Comparison of ENCODE assay signal across 8 cellular contexts in the genomic region with DNA sequence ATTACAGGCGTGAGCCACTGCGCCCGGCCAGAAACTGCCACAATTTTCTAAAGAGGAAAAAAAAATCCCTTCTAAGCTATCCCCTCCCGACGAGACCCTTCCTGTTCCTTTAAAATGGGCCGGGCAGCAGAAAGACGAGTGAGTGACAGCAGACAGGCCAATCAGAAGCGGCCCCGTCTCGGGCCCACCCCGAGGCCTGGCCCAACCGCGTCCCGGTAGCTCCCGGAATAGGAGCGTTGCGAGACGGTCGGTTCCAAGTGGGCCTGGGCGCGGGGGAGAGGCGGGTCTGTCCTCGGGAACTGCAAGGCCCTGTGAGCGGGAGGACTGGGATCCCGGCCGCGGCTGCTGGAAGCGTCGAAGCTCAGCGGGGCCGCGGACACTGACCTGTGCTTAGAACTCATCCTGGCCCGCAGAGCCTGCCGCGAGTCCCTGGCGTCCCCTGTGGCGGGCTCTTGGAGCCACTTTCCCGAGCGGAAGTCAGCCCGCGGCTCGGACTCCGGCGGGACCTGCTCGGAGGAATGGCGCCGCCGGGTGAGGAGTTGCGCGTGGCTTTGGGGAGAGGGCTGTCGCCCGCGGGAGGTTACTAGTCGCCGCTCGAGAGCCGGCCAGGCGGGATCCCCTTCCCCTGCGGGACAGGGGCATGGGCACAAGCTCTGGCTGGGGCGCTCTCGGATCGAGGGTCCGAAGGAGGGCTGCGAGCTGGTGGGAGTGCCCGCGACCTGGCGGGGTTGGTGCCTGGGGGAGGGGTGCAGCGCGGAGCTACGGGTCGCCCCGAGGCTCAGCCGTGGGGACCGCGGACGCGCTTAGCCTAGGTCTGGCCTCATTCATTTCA. TPM values are rescaled to one million over a fixed set of nuclear protein-coding genes. Genes with fewer than 3 reads are reported as not detected.
A peak's percentile ranks its signal among the peaks of the same experiment; 100 is the strongest.
DNase-seq lines count a peak whose midpoint lies in the region; ATAC-seq and TF ChIP-seq lines count a peak whose summit lies in the region.

TSS of gene MROH8 (minus strand) at position 710 of the 832 bp plus-strand sequence.
TSS of gene RPN2 (plus strand) at position 492 of the 832 bp plus-strand sequence. CDS start at position 519, 27 bp downstream.

- DNase-seq in NCI-H69 (lab: John Stamatoyannopoulos, UW) (peak; percentile 96), dedifferentiated amniotic fluid mesenchymal stem cell (ENCODE audit: extremely low spot score) (peak; percentile 97), left lobe of liver (ENCODE audit: low spot score) (peak; percentile 99)
- DNase-seq in activated CD4-positive, alpha-beta T cell treated with anti-CD3 and anti-CD28 coated beads, Interleukin-2, amount 50 U/mL, for 1 hour = peak; percentile 91
- DNase-seq in stimulated activated CD4-positive, alpha-beta T cell treated with anti-CD3 and anti-CD28 coated beads, Interleukin-2, amount 100 ng/mL, for 24 hours = peak; percentile 95 to 96

- TF ChIP-seq CTCF in C4-2B (conservative IDR thresholded peaks at IDR 0.05) = no peak

- H3K27ac ChIP-seq in C4-2B = peak within 1 kb of the TSS; percentile 94

- ATAC-seq in GM19372 (IDR thresholded peaks at IDR 0.05; ENCODE audit: low read depth, unreplicated experiment) (peak; percentile 94), HG03521 (IDR thresholded peaks at IDR 0.05; ENCODE audit: unreplicated experiment) (peak; percentile 88), left lobe of liver (peak; percentile 94)

RNA-seq across cellular contexts. Expression of gene MROH8, which starts in this region (rescaled TPM):
- total RNA-seq in left lobe of liver = 4.7 TPM

RNA-seq across cellular contexts. Expression of gene RPN2, which starts in this region (rescaled TPM):
- total RNA-seq in left lobe of liver = 128 TPM

Comparison
In these comparisons a context has a peak if more than half of its experiments do, and no peak if none do; other contexts are left out.
1. Peak in every context shown above with its lines: DNase-seq, ATAC-seq and H3K27ac ChIP-seq.